In genomic region chr5:166649656-166650055, GRCh38 we compare ENCODE assay signal across 18 cellular contexts.
DNase-seq lines count a peak whose midpoint lies in the region; ATAC-seq and TF ChIP-seq lines count a peak whose summit lies in the region.
"Had no signal": no experiment of that assay in that cellular context is flagged by ENCODE, and none has a peak within 500 bp of the region (broad histone marks: within the 10 kb centered on the region; RNA-seq: fewer than 3 reads in every experiment).

No MANE protein-coding gene starts in this region.

- H3K27ac ChIP-seq in SK-N-SH (ENCODE audit: low read depth in 2 of 2, low read length in 1 of 2) = no peak overlapping the region
- peak overlapping the region; percentile 44; the same call in 1 of the 2 replicates for H3K27ac ChIP-seq in RWPE1
- no peak overlapping the region for H3K27ac ChIP-seq in ovary
- no peak overlapping the region for H3K27ac ChIP-seq in mammary epithelial cell (ENCODE audit: insufficient read depth, low read depth, low read length)
- H3K27ac ChIP-seq: 22Rv1; A549; BLaER1 treated with 17β-estradiol and CSF1 and Interleukin-3, amounts not matched to agents 10 nM and 100 nM; C4-2B had no signal

- H2AFZ ChIP-seq in SK-N-SH (ENCODE audit: low read depth) (no peak overlapping the region), mammary epithelial cell (ENCODE audit: low read depth, low read length) (no peak overlapping the region)

- H3K9me2 ChIP-seq in SK-N-SH = no peaks in the 10 kb centered on the region

- intact Hi-C loops in ovary (cut with DNase I) = no loop called here
- intact Hi-C loops in mammary epithelial cell (cut with micrococcal nuclease) = no loop called here

- H3K4me3 ChIP-seq in SK-N-SH (ENCODE audit: low read depth in 2 of 2, low read length in 1 of 2) (no peak overlapping the region), fibroblast of pulmonary artery (replicated peaks; ENCODE audit: low read depth, low read length) (no peak overlapping the region), ovary (no peak overlapping the region), mammary epithelial cell (replicated peaks in 1 of 3; ENCODE audit: insufficient read depth in 1 of 3, low read depth in 2 of 3, low read length in 3 of 3) (no peak overlapping the region)
- H3K4me3 ChIP-seq: A549; BLaER1 treated with 17β-estradiol and CSF1 and Interleukin-3, amounts not matched to agents 10 nM and 100 nM had no signal

- TF ChIP-seq RAD21 in SK-N-SH (IDR thresholded peaks at IDR 0.05; ENCODE audit: low read length) = no peak

- dilution Hi-C loops in mammary epithelial cell (cut with HindIII; ENCODE audit: low sequenced_read_pairs) = no loop called here

- H3F3A ChIP-seq in SK-N-SH (replicated peaks; ENCODE audit: insufficient read depth) = no peaks in the 10 kb centered on the region

- H3K9ac ChIP-seq in SK-N-SH (no peak overlapping the region), mammary epithelial cell (ENCODE audit: insufficient read depth, low read length) (no peak overlapping the region)
- H3K9ac ChIP-seq: BLaER1 treated with 17β-estradiol and CSF1 and Interleukin-3, amounts not matched to agents 10 nM and 100 nM had no signal

- in situ Hi-C loops in mammary epithelial cell (cut with MboI; ENCODE audit: low sequenced_read_pairs in 2 of 2) = no loop called here

- BruUV-seq in mammary epithelial cell (replicated peaks; lab: Mats Ljungman, UMichigan) = no TSS peak

- TF ChIP-seq POLR2A in ovary (IDR thresholded peaks at IDR 0.05) = no peak

- POLR2A ChIA-PET in SK-N-SH (lab: Yijun Ruan, JAX) (no interaction called here), RWPE1 (lab: Yijun Ruan, JAX; ENCODE audit: low non-redundant PET) (no interaction called here)

- DNase-seq in SK-N-SH = no peak
- DNase-seq in RWPE1 (ENCODE audit: low spot score) = no peak
- DNase-seq in fibroblast of pulmonary artery (ENCODE audit: low read depth) = peak; percentile 59
- no peak for DNase-seq in kidney tubule cell (ENCODE audit: low spot score)
- DNase-seq in ovary = no peak
- DNase-seq in mammary epithelial cell = no peak
- DNase-seq: AML-193; Caco-2; Calu3; CD4-positive, alpha-beta T cell; CD8-positive, alpha-beta T cell; DMS79 treated with DMSO at 0.1 percent for 48 hours; GF-D8 had no signal

- H3K4me1 ChIP-seq in SK-N-SH (ENCODE audit: control insufficient read depth in 1 of 2, insufficient read depth in 2 of 2, low read depth in 1 of 2, low read length in 1 of 2) (no peaks in the 10 kb centered on the region), ovary (ENCODE audit: insufficient read depth) (no peaks in the 10 kb centered on the region), mammary epithelial cell (ENCODE audit: insufficient read depth, low read length) (no peaks in the 10 kb centered on the region)
- H3K4me1 ChIP-seq: A549; BLaER1 treated with 17β-estradiol and CSF1 and Interleukin-3, amounts not matched to agents 10 nM and 100 nM had no signal

- H3K9me3 ChIP-seq in SK-N-SH (no peaks in the 10 kb centered on the region), ovary (no peaks in the 10 kb centered on the region), mammary epithelial cell (replicated peaks; ENCODE audit: insufficient read depth, low read length) (no peaks in the 10 kb centered on the region)
- H3K9me3 ChIP-seq: A549 had no signal

- H3K36me3 ChIP-seq in SK-N-SH (replicated peaks in 1 of 2; ENCODE audit: control insufficient read depth in 1 of 2, insufficient read depth in 2 of 2, low read length in 1 of 2) (no peaks in the 10 kb centered on the region), ovary (no peaks in the 10 kb centered on the region), mammary epithelial cell (ENCODE audit: insufficient read depth, low read length) (no peaks in the 10 kb centered on the region)
- H3K36me3 ChIP-seq: BLaER1 treated with 17β-estradiol and CSF1 and Interleukin-3, amounts not matched to agents 10 nM and 100 nM had no signal

- no peaks in the 10 kb centered on the region for H3K27me3 ChIP-seq in SK-N-SH (ENCODE audit: insufficient read depth)
- H3K27me3 ChIP-seq in ovary = no peaks in the 10 kb centered on the region
- no peaks in the 10 kb centered on the region for H3K27me3 ChIP-seq in mammary epithelial cell (ENCODE audit: insufficient read depth, low read length)
- H3K27me3 ChIP-seq: BLaER1 treated with 17β-estradiol and CSF1 and Interleukin-3, amounts not matched to agents 10 nM and 100 nM had no signal

- H4K20me1 ChIP-seq in SK-N-SH (ENCODE audit: insufficient read depth) (no peaks in the 10 kb centered on the region), mammary epithelial cell (ENCODE audit: insufficient read depth, low read length) (no peaks in the 10 kb centered on the region)
- H4K20me1 ChIP-seq: BLaER1 treated with 17β-estradiol and CSF1 and Interleukin-3, amounts not matched to agents 10 nM and 100 nM had no signal

- H3K79me2 ChIP-seq in SK-N-SH (ENCODE audit: insufficient read depth) (no peaks in the 10 kb centered on the region), mammary epithelial cell (ENCODE audit: insufficient read depth, low read length) (no peaks in the 10 kb centered on the region)

- ATAC-seq in SK-N-SH treated with all-trans-retinoic acid at 6 μM for 48 hours = no peak
- ATAC-seq: A549; CD8-positive, alpha-beta T cell had no signal

- TF ChIP-seq EP300 in SK-N-SH (IDR thresholded peaks at IDR 0.05; ENCODE audit: borderline replicate concordance in 1 of 2, low read depth in 1 of 2, low read length in 1 of 2) (no peak), ovary (IDR thresholded peaks at IDR 0.05) (no peak)

- H3K4me2 ChIP-seq in SK-N-SH (no peak overlapping the region), mammary epithelial cell (ENCODE audit: insufficient read depth, low read depth, low read length) (no peak overlapping the region)
- H3K4me2 ChIP-seq: A549; BLaER1 treated with 17β-estradiol and CSF1 and Interleukin-3, amounts not matched to agents 10 nM and 100 nM had no signal

- CTCF ChIA-PET in SK-N-SH (lab: Yijun Ruan, JAX) (no interaction called here), RWPE1 (lab: Yijun Ruan, JAX) (no interaction called here), mammary epithelial cell (lab: Charles Lee; ENCODE audit: low non-redundant PET) (no interaction called here)

- TF ChIP-seq CTCF in SK-N-SH (IDR thresholded peaks at IDR 0.05) = no peak
- no peak for TF ChIP-seq CTCF in RWPE1 (conservative IDR thresholded peaks at IDR 0.05; ENCODE audit: low read depth)
- no peak for TF ChIP-seq CTCF in fibroblast of pulmonary artery (IDR thresholded peaks at IDR 0.05; ENCODE audit: low read length, missing control alignments)
- TF ChIP-seq CTCF in ovary (IDR thresholded peaks at IDR 0.05) = no peak
- TF ChIP-seq CTCF in mammary epithelial cell (conservative IDR thresholded peaks at IDR 0.05 in 1 of 2, IDR thresholded peaks at IDR 0.05 in 1 of 2; ENCODE audit: extremely low read depth in 1 of 2, insufficient read depth in 1 of 2, low read depth in 1 of 2, low read length in 2 of 2) = no peak

- WGBS in SK-N-SH (ENCODE audit: low lambda C conversion rate) = 0% methylated on average over 1 of the region's 1 CpG
- 0 to 2% (median 2%) methylated on average over 1 of the region's 1 CpG for WGBS in ovary, 3 donors
- WGBS in mammary epithelial cell (ENCODE audit: low coverage, missing lambda C conversion rate) = 0% methylated on average over 1 of the region's 1 CpG

TF ChIP-seq in SK-N-SH treated with all-trans-retinoic acid at 6 μM for 48 hours, 23 proteins besides CTCF, POLR2A, EP300 and RAD21:
- no peak for TF ChIP-seq OSR1 (CRISPR knock-in tag; IDR thresholded peaks at IDR 0.05)
- TF ChIP-seq PATZ1 (CRISPR knock-in tag; IDR thresholded peaks at IDR 0.05; ENCODE audit: borderline replicate concordance) = no peak
- peak; percentile 38; the same call in 1 of the 2 replicates for TF ChIP-seq ISL1 (CRISPR knock-in tag; IDR thresholded peaks at IDR 0.05)
- no peak for TF ChIP-seq CSDC2 (CRISPR knock-in tag; IDR thresholded peaks at IDR 0.05)

TF ChIP-seq in SK-N-SH, 30 proteins besides CTCF, POLR2A, EP300 and RAD21 (continues in another document):
- TF ChIP-seq RCOR1 (IDR thresholded peaks at IDR 0.05; ENCODE audit: low read length) (no peak), POLR2AphosphoS5 (IDR thresholded peaks at IDR 0.05; ENCODE audit: low read depth, low read length) (no peak), YY1 (IDR thresholded peaks at IDR 0.05; ENCODE audit: low read depth) (no peak), REST (IDR thresholded peaks at IDR 0.05; ENCODE audit: low read depth, low read length) (no peak), FOXJ3 (CRISPR knock-in tag; IDR thresholded peaks at IDR 0.05) (no peak), FOXM1 (IDR thresholded peaks at IDR 0.05; ENCODE audit: low read depth) (no peak), IRF3 (IDR thresholded peaks at IDR 0.05; ENCODE audit: low read depth, low read length) (no peak)
